1 cellular context compared by ENCODE assay signal in the genomic region with DNA sequence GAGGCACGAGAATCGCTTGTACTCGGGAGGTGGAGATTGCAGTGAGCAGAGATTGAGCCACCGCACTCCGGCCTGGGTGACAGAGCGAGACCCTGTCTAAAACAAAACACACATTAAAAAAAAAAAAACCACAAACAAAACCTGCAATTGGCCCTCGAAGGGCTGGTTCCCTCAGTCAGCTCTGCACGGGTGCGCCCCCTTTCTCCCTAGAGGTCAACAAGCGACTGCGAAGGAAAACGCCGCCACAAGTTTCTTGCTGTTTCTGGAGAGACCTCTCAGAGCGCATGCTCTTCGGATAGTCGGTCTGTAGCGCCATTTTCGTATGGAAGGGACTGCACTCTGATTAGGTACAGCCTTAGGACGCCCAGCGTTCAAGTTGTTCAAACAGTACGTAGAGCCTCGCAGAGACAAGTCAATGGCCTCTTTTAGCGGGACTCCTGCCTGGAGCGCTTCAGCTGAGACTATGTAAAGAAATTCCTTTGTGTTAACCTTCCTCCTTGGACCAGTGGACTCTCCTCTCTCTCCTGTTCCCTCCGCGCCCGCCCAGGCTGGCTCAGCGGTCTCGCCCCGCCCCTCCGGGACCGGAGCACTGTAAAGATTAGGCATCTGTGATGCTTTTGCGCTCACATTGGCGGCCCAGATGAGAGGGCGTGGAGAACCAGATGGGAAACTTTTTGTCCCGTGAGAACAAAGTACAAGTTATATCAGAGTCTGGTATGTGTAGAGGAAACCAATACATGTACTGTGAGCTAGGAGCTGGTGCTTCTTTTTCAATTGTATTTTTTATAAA.
TF ChIP-seq lines count a peak whose summit lies in the region.

No MANE protein-coding gene starts in this region.

TF ChIP-seq in HepG2, 621 proteins besides CTCF, POLR2A, EP300 and RAD21 (continued from another document and continues in another):
- TF ChIP-seq, protein P1, sequence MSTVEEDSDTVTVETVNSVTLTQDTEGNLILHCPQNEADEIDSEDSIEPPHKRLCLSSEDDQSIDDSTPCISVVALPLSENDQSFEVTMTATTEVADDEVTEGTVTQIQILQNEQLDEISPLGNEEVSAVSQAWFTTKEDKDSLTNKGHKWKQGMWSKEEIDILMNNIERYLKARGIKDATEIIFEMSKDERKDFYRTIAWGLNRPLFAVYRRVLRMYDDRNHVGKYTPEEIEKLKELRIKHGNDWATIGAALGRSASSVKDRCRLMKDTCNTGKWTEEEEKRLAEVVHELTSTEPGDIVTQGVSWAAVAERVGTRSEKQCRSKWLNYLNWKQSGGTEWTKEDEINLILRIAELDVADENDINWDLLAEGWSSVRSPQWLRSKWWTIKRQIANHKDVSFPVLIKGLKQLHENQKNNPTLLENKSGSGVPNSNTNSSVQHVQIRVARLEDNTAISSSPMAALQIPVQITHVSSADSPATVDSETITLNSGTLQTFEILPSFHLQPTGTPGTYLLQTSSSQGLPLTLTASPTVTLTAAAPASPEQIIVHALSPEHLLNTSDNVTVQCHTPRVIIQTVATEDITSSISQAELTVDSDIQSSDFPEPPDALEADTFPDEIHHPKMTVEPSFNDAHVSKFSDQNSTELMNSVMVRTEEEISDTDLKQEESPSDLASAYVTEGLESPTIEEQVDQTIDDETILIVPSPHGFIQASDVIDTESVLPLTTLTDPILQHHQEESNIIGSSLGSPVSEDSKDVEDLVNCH (CRISPR knock-in tag; IDR thresholded peaks at IDR 0.05) = no peak
- TF ChIP-seq AHR (CRISPR knock-in tag; IDR thresholded peaks at IDR 0.05) (peak; percentile 16; the same call in 1 of the 2 replicates), TBP (CRISPR knock-in tag; IDR thresholded peaks at IDR 0.05) (no peak), RFX1 (IDR thresholded peaks at IDR 0.05) (no peak), HNRNPK (IDR thresholded peaks at IDR 0.05; ENCODE audit: low read depth, low read length, poor library complexity, severe bottlenecking) (no peak), ZBTB7B (CRISPR knock-in tag; IDR thresholded peaks at IDR 0.05) (no peak), ZFP1 (CRISPR knock-in tag; IDR thresholded peaks at IDR 0.05) (no peak), ZNF7 (CRISPR knock-in tag; IDR thresholded peaks at IDR 0.05) (no peak), CBFB (CRISPR knock-in tag; IDR thresholded peaks at IDR 0.05) (no peak), JUND (CRISPR knock-in tag; IDR thresholded peaks at IDR 0.05) (no peak), HIVEP1 (CRISPR knock-in tag; IDR thresholded peaks at IDR 0.05) (no peak), YEATS2 (CRISPR knock-in tag; IDR thresholded peaks at IDR 0.05; ENCODE audit: borderline replicate concordance) (peak; percentile 64; the same call in 1 of the 2 replicates), CCAR2 (optimal IDR thresholded peaks at IDR 0.05; ENCODE audit: low read depth, low read length) (no peak), ZNF660 (CRISPR knock-in tag; IDR thresholded peaks at IDR 0.05; ENCODE audit: borderline replicate concordance, low read depth) (no peak), ZNF615 (CRISPR knock-in tag; IDR thresholded peaks at IDR 0.05; ENCODE audit: borderline replicate concordance) (no peak), ZFP37 (CRISPR knock-in tag; IDR thresholded peaks at IDR 0.05; ENCODE audit: borderline replicate concordance) (no peak), NCOA5 (CRISPR knock-in tag; IDR thresholded peaks at IDR 0.05) (no peak), CHD4 (IDR thresholded peaks at IDR 0.05; ENCODE audit: borderline replicate concordance, low read length) (no peak), FIP1L1 (IDR thresholded peaks at IDR 0.05; ENCODE audit: borderline replicate concordance, insufficient read depth, low read depth, low read length) (no peak), ZNF33B (CRISPR knock-in tag; IDR thresholded peaks at IDR 0.05) (no peak), ZNF749 (CRISPR knock-in tag; IDR thresholded peaks at IDR 0.05; ENCODE audit: borderline replicate concordance) (0 out of 2 replicates have a peak, but pooled peaks have one; percentile 44), ZSCAN12 (CRISPR knock-in tag; IDR thresholded peaks at IDR 0.05) (no peak), ZNF382 (CRISPR knock-in tag; IDR thresholded peaks at IDR 0.05; ENCODE audit: borderline replicate concordance) (no peak), HOXA5 (CRISPR knock-in tag; IDR thresholded peaks at IDR 0.05) (peak; percentile 39; the same call in 1 of the 2 replicates), DPF2 (CRISPR knock-in tag; IDR thresholded peaks at IDR 0.05; ENCODE audit: borderline replicate concordance, low read depth) (no peak), SMARCC2 (IDR thresholded peaks at IDR 0.05) (no peak), ZNF12 (CRISPR knock-in tag; IDR thresholded peaks at IDR 0.05) (0 out of 2 replicates have a peak, but pooled peaks have one; percentile 11), ZNF335 (CRISPR knock-in tag; IDR thresholded peaks at IDR 0.05) (no peak), KLF9 (CRISPR knock-in tag; IDR thresholded peaks at IDR 0.05; ENCODE audit: low read depth) (no peak)
- TF ChIP-seq, protein P2, sequence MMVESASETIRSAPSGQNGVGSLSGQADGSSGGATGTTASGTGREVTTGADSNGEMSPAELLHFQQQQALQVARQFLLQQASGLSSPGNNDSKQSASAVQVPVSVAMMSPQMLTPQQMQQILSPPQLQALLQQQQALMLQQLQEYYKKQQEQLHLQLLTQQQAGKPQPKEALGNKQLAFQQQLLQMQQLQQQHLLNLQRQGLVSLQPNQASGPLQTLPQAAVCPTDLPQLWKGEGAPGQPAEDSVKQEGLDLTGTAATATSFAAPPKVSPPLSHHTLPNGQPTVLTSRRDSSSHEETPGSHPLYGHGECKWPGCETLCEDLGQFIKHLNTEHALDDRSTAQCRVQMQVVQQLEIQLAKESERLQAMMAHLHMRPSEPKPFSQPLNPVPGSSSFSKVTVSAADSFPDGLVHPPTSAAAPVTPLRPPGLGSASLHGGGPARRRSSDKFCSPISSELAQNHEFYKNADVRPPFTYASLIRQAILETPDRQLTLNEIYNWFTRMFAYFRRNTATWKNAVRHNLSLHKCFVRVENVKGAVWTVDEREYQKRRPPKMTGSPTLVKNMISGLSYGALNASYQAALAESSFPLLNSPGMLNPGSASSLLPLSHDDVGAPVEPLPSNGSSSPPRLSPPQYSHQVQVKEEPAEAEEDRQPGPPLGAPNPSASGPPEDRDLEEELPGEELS (CRISPR knock-in tag; IDR thresholded peaks at IDR 0.05) = peak; percentile 30; the same call in 1 of the 2 replicates
- TF ChIP-seq, protein P3, sequence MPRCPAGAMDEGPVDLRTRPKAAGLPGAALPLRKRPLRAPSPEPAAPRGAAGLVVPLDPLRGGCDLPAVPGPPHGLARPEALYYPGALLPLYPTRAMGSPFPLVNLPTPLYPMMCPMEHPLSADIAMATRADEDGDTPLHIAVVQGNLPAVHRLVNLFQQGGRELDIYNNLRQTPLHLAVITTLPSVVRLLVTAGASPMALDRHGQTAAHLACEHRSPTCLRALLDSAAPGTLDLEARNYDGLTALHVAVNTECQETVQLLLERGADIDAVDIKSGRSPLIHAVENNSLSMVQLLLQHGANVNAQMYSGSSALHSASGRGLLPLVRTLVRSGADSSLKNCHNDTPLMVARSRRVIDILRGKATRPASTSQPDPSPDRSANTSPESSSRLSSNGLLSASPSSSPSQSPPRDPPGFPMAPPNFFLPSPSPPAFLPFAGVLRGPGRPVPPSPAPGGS (CRISPR knock-in tag; IDR thresholded peaks at IDR 0.05) = no peak
- TF ChIP-seq, protein P4, sequence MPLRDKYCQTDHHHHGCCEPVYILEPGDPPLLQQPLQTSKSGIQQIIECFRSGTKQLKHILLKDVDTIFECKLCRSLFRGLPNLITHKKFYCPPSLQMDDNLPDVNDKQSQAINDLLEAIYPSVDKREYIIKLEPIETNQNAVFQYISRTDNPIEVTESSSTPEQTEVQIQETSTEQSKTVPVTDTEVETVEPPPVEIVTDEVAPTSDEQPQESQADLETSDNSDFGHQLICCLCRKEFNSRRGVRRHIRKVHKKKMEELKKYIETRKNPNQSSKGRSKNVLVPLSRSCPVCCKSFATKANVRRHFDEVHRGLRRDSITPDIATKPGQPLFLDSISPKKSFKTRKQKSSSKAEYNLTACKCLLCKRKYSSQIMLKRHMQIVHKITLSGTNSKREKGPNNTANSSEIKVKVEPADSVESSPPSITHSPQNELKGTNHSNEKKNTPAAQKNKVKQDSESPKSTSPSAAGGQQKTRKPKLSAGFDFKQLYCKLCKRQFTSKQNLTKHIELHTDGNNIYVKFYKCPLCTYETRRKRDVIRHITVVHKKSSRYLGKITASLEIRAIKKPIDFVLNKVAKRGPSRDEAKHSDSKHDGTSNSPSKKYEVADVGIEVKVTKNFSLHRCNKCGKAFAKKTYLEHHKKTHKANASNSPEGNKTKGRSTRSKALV (CRISPR knock-in tag; IDR thresholded peaks at IDR 0.05) = peak; percentile 56; the same call in 1 of the 2 replicates
- TF ChIP-seq, protein P5, sequence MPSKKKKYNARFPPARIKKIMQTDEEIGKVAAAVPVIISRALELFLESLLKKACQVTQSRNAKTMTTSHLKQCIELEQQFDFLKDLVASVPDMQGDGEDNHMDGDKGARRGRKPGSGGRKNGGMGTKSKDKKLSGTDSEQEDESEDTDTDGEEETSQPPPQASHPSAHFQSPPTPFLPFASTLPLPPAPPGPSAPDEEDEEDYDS (CRISPR knock-in tag; IDR thresholded peaks at IDR 0.05) = no peak
- TF ChIP-seq, protein P6, sequence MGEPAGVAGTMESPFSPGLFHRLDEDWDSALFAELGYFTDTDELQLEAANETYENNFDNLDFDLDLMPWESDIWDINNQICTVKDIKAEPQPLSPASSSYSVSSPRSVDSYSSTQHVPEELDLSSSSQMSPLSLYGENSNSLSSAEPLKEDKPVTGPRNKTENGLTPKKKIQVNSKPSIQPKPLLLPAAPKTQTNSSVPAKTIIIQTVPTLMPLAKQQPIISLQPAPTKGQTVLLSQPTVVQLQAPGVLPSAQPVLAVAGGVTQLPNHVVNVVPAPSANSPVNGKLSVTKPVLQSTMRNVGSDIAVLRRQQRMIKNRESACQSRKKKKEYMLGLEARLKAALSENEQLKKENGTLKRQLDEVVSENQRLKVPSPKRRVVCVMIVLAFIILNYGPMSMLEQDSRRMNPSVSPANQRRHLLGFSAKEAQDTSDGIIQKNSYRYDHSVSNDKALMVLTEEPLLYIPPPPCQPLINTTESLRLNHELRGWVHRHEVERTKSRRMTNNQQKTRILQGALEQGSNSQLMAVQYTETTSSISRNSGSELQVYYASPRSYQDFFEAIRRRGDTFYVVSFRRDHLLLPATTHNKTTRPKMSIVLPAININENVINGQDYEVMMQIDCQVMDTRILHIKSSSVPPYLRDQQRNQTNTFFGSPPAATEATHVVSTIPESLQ (CRISPR knock-in tag; conservative IDR thresholded peaks at IDR 0.05) = 0 out of 2 replicates have a peak, but pooled peaks have one; percentile 74
- TF ChIP-seq, protein P7, sequence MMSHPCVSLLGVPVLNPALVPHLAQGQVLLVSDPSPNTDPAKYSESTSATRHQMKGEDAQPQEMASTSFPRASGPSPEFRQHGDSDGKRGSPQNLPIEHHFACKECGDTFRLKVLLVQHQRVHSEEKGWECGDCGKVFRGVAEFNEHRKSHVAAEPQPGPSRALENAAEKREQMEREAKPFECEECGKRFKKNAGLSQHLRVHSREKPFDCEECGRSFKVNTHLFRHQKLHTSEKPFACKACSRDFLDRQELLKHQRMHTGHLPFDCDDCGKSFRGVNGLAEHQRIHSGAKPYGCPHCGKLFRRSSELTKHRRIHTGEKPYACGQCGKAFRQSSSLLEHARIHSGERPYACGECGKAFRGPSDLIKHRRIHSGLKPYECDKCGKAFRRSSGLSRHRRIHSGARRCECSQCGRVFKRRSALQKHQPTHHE (CRISPR knock-in tag; IDR thresholded peaks at IDR 0.05; ENCODE audit: borderline replicate concordance) = no peak; the same call in 1 of the 2 replicates
- TF ChIP-seq, protein P8, sequence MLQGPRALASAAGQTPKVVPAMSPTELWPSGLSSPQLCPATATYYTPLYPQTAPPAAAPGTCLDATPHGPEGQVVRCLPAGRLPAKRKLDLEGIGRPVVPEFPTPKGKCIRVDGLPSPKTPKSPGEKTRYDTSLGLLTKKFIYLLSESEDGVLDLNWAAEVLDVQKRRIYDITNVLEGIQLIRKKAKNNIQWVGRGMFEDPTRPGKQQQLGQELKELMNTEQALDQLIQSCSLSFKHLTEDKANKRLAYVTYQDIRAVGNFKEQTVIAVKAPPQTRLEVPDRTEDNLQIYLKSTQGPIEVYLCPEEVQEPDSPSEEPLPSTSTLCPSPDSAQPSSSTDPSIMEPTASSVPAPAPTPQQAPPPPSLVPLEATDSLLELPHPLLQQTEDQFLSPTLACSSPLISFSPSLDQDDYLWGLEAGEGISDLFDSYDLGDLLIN (CRISPR knock-in tag; IDR thresholded peaks at IDR 0.05; ENCODE audit: borderline replicate concordance) = no peak
- TF ChIP-seq, protein P9, sequence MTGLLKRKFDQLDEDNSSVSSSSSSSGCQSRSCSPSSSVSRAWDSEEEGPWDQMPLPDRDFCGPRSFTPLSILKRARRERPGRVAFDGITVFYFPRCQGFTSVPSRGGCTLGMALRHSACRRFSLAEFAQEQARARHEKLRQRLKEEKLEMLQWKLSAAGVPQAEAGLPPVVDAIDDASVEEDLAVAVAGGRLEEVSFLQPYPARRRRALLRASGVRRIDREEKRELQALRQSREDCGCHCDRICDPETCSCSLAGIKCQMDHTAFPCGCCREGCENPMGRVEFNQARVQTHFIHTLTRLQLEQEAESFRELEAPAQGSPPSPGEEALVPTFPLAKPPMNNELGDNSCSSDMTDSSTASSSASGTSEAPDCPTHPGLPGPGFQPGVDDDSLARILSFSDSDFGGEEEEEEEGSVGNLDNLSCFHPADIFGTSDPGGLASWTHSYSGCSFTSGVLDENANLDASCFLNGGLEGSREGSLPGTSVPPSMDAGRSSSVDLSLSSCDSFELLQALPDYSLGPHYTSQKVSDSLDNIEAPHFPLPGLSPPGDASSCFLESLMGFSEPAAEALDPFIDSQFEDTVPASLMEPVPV (CRISPR knock-in tag; IDR thresholded peaks at IDR 0.05) = no peak; the same call in 1 of the 2 replicates
- TF ChIP-seq, protein P10, sequence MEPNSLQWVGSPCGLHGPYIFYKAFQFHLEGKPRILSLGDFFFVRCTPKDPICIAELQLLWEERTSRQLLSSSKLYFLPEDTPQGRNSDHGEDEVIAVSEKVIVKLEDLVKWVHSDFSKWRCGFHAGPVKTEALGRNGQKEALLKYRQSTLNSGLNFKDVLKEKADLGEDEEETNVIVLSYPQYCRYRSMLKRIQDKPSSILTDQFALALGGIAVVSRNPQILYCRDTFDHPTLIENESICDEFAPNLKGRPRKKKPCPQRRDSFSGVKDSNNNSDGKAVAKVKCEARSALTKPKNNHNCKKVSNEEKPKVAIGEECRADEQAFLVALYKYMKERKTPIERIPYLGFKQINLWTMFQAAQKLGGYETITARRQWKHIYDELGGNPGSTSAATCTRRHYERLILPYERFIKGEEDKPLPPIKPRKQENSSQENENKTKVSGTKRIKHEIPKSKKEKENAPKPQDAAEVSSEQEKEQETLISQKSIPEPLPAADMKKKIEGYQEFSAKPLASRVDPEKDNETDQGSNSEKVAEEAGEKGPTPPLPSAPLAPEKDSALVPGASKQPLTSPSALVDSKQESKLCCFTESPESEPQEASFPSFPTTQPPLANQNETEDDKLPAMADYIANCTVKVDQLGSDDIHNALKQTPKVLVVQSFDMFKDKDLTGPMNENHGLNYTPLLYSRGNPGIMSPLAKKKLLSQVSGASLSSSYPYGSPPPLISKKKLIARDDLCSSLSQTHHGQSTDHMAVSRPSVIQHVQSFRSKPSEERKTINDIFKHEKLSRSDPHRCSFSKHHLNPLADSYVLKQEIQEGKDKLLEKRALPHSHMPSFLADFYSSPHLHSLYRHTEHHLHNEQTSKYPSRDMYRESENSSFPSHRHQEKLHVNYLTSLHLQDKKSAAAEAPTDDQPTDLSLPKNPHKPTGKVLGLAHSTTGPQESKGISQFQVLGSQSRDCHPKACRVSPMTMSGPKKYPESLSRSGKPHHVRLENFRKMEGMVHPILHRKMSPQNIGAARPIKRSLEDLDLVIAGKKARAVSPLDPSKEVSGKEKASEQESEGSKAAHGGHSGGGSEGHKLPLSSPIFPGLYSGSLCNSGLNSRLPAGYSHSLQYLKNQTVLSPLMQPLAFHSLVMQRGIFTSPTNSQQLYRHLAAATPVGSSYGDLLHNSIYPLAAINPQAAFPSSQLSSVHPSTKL (CRISPR knock-in tag; IDR thresholded peaks at IDR 0.05) = 0 out of 2 replicates have a peak, but pooled peaks have one; percentile 33
